Comparison of ENCODE assay signal across 2 cellular contexts in genomic region chr11:83285131-83285770, GRCh38.
TF ChIP-seq lines count a peak whose summit lies in the region.

No MANE protein-coding gene starts in this region.

TF ChIP-seq in K562, 482 proteins besides CTCF, POLR2A, EP300 and RAD21 (continued from another document and continues in another):
- TF ChIP-seq DEAF1 (CRISPR knock-in tag; IDR thresholded peaks at IDR 0.05) (no peak), MGA (IDR thresholded peaks at IDR 0.05) (peak; percentile 65; the same call in 1 of the 2 replicates), PHB (CRISPR knock-in tag; IDR thresholded peaks at IDR 0.05) (no peak), ZNF311 (CRISPR knock-in tag; IDR thresholded peaks at IDR 0.05) (no peak), ZNF121 (CRISPR knock-in tag; conservative IDR thresholded peaks at IDR 0.05) (no peak), RCOR1 (IDR thresholded peaks at IDR 0.05; ENCODE audit: borderline replicate concordance in 1 of 2, low read depth in 2 of 2, low read length in 2 of 2) (0 out of 4 replicates have a peak, but pooled peaks of 1 of the 2 experiments have one; percentile 36), ZNF639 (CRISPR knock-in tag; conservative IDR thresholded peaks at IDR 0.05 in 1 of 2, IDR thresholded peaks at IDR 0.05 in 1 of 2) (no peak)

TF ChIP-seq in liver, 16 proteins besides CTCF, POLR2A, EP300 and RAD21 (continued from another document):
- TF ChIP-seq REST (IDR thresholded peaks at IDR 0.05) (no peak), MAX (IDR thresholded peaks at IDR 0.05) (no peak), GABPA (IDR thresholded peaks at IDR 0.05 in 1 of 2, conservative IDR thresholded peaks at IDR 0.05 in 1 of 2) (no peak), ZBTB33 (IDR thresholded peaks at IDR 0.05) (no peak), RXRA (IDR thresholded peaks at IDR 0.05) (no peak), HNF4A (conservative IDR thresholded peaks at IDR 0.05) (no peak), HNF4G (IDR thresholded peaks at IDR 0.05) (no peak), JUND (IDR thresholded peaks at IDR 0.05) (no peak), SP1 (IDR thresholded peaks at IDR 0.05) (no peak), YY1 (IDR thresholded peaks at IDR 0.05) (no peak), ATF3 (IDR thresholded peaks at IDR 0.05) (no peak), TAF1 (conservative IDR thresholded peaks at IDR 0.05) (no peak)
